9 cellular contexts compared by ENCODE assay signal in genomic region chr2:97740590-97741182, GRCh38. TPM values are rescaled to one million over a fixed set of nuclear protein-coding genes. Genes with fewer than 3 reads are reported as not detected.
DNase-seq lines count a peak whose midpoint lies in the region; ATAC-seq and TF ChIP-seq lines count a peak whose summit lies in the region.
"Had no signal": no experiment of that assay in that cellular context is flagged by ENCODE, and none has a peak within 500 bp of the region (broad histone marks: within the 10 kb centered on the region; RNA-seq: fewer than 3 reads in every experiment).

No MANE protein-coding gene starts in this region.

- ATAC-seq in right lobe of liver: peak; percentile 68 to 87 (median 83)
- ATAC-seq in HG03442 (IDR thresholded peaks at IDR 0.05; ENCODE audit: unreplicated experiment): no peak

- H3K36me3 Mint-ChIP-seq in activated CD4-positive, alpha-beta T cell treated with anti-CD3 and anti-CD28 coated beads, Interleukin-2, amount 10 ng/mL, durations not matched to agents 24 days and 14 days (ENCODE audit: low read depth): peaks cover 64% of the 10 kb centered on the region
- H3K36me3 Mint-ChIP-seq in type B pancreatic cell: peaks cover 10% of the 10 kb centered on the region

- peak overlapping the region; percentile 76 for H3K27ac Mint-ChIP-seq in activated CD4-positive, alpha-beta T cell treated with anti-CD3 and anti-CD28 coated beads, Interleukin-2, amount 10 ng/mL, durations not matched to agents 24 days and 14 days
- H3K27ac Mint-ChIP-seq in type B pancreatic cell: no peak overlapping the region

- H3K9me3 Mint-ChIP-seq in activated CD4-positive, alpha-beta T cell treated with anti-CD3 and anti-CD28 coated beads, Interleukin-2, amount 10 ng/mL, durations not matched to agents 24 days and 14 days: peaks cover 5% of the 10 kb centered on the region
- peaks cover 5% of the 10 kb centered on the region for H3K9me3 Mint-ChIP-seq in type B pancreatic cell
- H3K9me3 Mint-ChIP-seq: activated T-cell treated with anti-CD3 and anti-CD28 coated beads, Interleukin-2, amount 50 U/mL, for 4 hours had no signal

- H3K4me1 Mint-ChIP-seq in activated CD4-positive, alpha-beta T cell treated with anti-CD3 and anti-CD28 coated beads, Interleukin-2, amount 10 ng/mL, durations not matched to agents 24 days and 14 days: peaks cover 58% of the 10 kb centered on the region
- peaks cover 17% of the 10 kb centered on the region for H3K4me1 Mint-ChIP-seq in type B pancreatic cell (ENCODE audit: unreplicated experiment)

- H3K4me3 Mint-ChIP-seq in activated CD4-positive, alpha-beta T cell treated with anti-CD3 and anti-CD28 coated beads, Interleukin-2, amount 10 ng/mL, durations not matched to agents 24 days and 14 days: no peak overlapping the region
- H3K4me3 Mint-ChIP-seq in type B pancreatic cell: peak overlapping the region; percentile 44
- H3K4me3 Mint-ChIP-seq: activated T-cell treated with anti-CD3 and anti-CD28 coated beads, Interleukin-2, amount 50 U/mL, for 4 hours had no signal

- no peaks in the 10 kb centered on the region for H3K27me3 ChIP-seq in right lobe of liver

- TF ChIP-seq POLR2A in NB4 (IDR thresholded peaks at IDR 0.05; ENCODE audit: extremely low read depth, insufficient read length) (no peak), right lobe of liver (IDR thresholded peaks at IDR 0.05) (no peak)

- no peak overlapping the region for H3K4me3 ChIP-seq in NB4 (ENCODE audit: low read depth, low read length)
- no peak overlapping the region for H3K4me3 ChIP-seq in cardiac fibroblast (replicated peaks in 1 of 2; ENCODE audit: low read depth in 2 of 2, low read length in 2 of 2)
- no peak overlapping the region for H3K4me3 ChIP-seq in right lobe of liver

- no peaks in the 10 kb centered on the region for H3K4me1 ChIP-seq in right lobe of liver

- TF ChIP-seq CTCF in NB4 (IDR thresholded peaks at IDR 0.05; ENCODE audit: low read depth, low read length): peak; percentile 93
- TF ChIP-seq CTCF in cardiac fibroblast (IDR thresholded peaks at IDR 0.05; ENCODE audit: low read depth, low read length): peak; percentile 72
- TF ChIP-seq CTCF in right lobe of liver (IDR thresholded peaks at IDR 0.05): peak; percentile 57 to 71 (median 66)
- peak; percentile 83 for TF ChIP-seq CTCF in type B pancreatic cell (conservative IDR thresholded peaks at IDR 0.05)

- no peaks in the 10 kb centered on the region for H3K36me3 ChIP-seq in right lobe of liver

- no peaks in the 10 kb centered on the region for H3K9me3 ChIP-seq in right lobe of liver

- 41% methylated on average over 16 of the region's 19 CpGs for WGBS in right lobe of liver (ENCODE audit: insufficient coverage, low coverage, low lambda C conversion rate, missing lambda C conversion rate)

- peak; percentile 82 for DNase-seq in activated CD4-positive, alpha-beta T cell treated with anti-CD3 and anti-CD28 coated beads, Interleukin-2, amount 10 ng/mL, durations not matched to agents 24 days and 14 days
- DNase-seq in activated CD4-positive, alpha-beta T cell treated with anti-CD3 and anti-CD28 coated beads, Interleukin-2, amount 50 U/mL, for 4 hours: no peak
- peak; percentile 65 for DNase-seq in NB4 (ENCODE audit: low read depth)
- DNase-seq in SKM-1 treated with dmso at 0.1 percent for 144 hours (lab: John Stamatoyannopoulos, UW; ENCODE audit: unreplicated experiment): peak; percentile 73
- peak; percentile 24 to 27 for DNase-seq in cardiac fibroblast (ENCODE audit: low read depth in 2 of 2)
- DNase-seq in right lobe of liver: peak in 1 of 3 donors; percentile 62
- peak; percentile 64 for DNase-seq in type B pancreatic cell (ENCODE audit: extremely low spot score, unreplicated experiment)
- DNase-seq: activated T-cell treated with anti-CD3 and anti-CD28 coated beads, Interleukin-2, amount 50 U/mL, for 4 hours had no signal

- H3K27ac ChIP-seq in right lobe of liver: no peak overlapping the region

- intact Hi-C loops in activated CD4-positive, alpha-beta T cell treated with anti-CD3 and anti-CD28 coated beads, Interleukin-2, amount 10 ng/mL, durations not matched to agents 24 days and 14 days (cut with micrococcal nuclease): loop anchor here (10.0 kb wide), 1 partner anchor 644 kb away; no protein-coding TSS in a partner anchor
- intact Hi-C loops in right lobe of liver (cut with DNase I): no loop called here

- no peaks in the 10 kb centered on the region for H3K27me3 Mint-ChIP-seq in activated CD4-positive, alpha-beta T cell treated with anti-CD3 and anti-CD28 coated beads, Interleukin-2, amount 10 ng/mL, durations not matched to agents 24 days and 14 days
- H3K27me3 Mint-ChIP-seq in type B pancreatic cell: no peaks in the 10 kb centered on the region

RNA-seq across cellular contexts. Expression of gene ZAP70, which starts 27.3 kb away (rescaled TPM):
- 240 and 242 TPM in 2 replicates for total RNA-seq in activated CD4-positive, alpha-beta T cell treated with anti-CD3 and anti-CD28 coated beads, Interleukin-2, amount 10 ng/mL, durations not matched to agents 24 days and 14 days
- total RNA-seq in right lobe of liver: 1 to 10 TPM in 4 of 6 experiments, under 1 TPM in 2; 0.74 to 2.1 (median 1.4) TPM
- 1.2 and 2.5 TPM in 2 replicates for total RNA-seq in type B pancreatic cell (ENCODE audit: low replicate concordance)

Comparison
In these comparisons a context has a peak if more than half of its experiments do, and no peak if none do; other contexts are left out.
1. DNase-seq: peak in activated CD4-positive, alpha-beta T cell treated with anti-CD3 and anti-CD28 coated beads, Interleukin-2, amount 10 ng/mL, durations not matched to agents 24 days and 14 days (single experiment), NB4 (single experiment), SKM-1 treated with dmso at 0.1 percent for 144 hours (single experiment), cardiac fibroblast (2 of 2) and type B pancreatic cell (single experiment); none in activated CD4-positive, alpha-beta T cell treated with anti-CD3 and anti-CD28 coated beads, Interleukin-2, amount 50 U/mL, for 4 hours (0 of 2).
2. RNA of gene ZAP70, which starts 27.3 kb away (total RNA-seq): 240 to 242 TPM in activated CD4-positive, alpha-beta T cell treated with anti-CD3 and anti-CD28 coated beads, Interleukin-2, amount 10 ng/mL, durations not matched to agents 24 days and 14 days; 1.2 to 2.5 TPM in type B pancreatic cell and 0.74 to 2.1 TPM in right lobe of liver; every median in the first group is over 10 times any median in the second.
3. Peak in every context shown above with its lines, with median percentiles within 50 percentile points of each other: CTCF ChIP-seq.